In the genomic region with DNA sequence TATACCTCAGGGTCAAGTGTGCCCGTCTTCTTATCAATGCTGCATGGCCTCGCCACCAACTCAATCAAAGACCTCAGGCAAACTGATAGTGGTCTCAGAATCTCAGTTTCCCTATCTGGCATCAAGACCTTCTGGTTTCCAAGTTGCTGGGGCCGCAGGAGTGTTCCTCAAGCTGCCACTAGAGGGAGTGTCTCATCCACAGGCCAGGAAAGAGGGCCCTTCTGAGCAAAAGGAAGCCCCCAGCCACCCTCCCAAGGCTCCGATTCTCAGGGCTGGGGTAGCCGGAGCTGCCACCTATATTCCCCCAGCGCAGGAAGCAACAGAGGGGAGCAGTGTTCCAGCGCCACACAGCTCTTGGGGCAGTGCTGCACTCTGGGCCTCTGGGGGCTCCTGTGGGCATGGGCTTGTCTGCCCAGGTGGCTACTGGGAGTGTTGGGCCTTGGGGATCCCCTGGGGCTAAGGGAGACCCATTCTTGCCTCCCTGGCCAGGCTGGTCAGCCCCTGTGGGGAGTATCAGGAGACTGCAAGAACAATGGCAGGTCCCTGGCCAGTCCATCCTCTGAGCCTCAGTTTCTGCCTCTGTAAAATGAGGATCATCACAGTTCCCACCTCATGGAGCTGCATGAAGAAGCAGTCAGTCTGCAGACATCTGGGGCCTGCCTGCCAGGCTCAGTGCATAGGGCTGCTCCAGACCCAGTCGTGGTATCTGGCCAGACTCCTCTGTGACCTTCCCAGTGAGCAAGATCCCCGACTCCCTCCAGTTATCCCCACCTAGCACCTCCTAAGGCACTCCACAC, we compare ENCODE assay signal across 9 cellular contexts. TPM values are rescaled to one million over a fixed set of nuclear protein-coding genes. Genes with fewer than 3 reads are reported as not detected.
DNase-seq lines count a peak whose midpoint lies in the region; ATAC-seq and TF ChIP-seq lines count a peak whose summit lies in the region.
"Had no signal": no experiment of that assay in that cellular context is flagged by ENCODE, and none has a peak within 500 bp of the region (broad histone marks: within the 10 kb centered on the region; RNA-seq: fewer than 3 reads in every experiment).

No MANE protein-coding gene starts in this region.

- peak; percentile 58 for ATAC-seq in activated CD8-positive, alpha-beta memory T cell treated with anti-CD3 and anti-CD28 coated beads, Interleukin-2, amount 10 ng/mL, durations not matched to agents 7 days and 5 days

- H3K36me3 ChIP-seq in endodermal cell (ENCODE audit: control insufficient read depth, insufficient read depth, low read length), result no peaks in the 10 kb centered on the region

- H3K27ac ChIP-seq in endodermal cell (ENCODE audit: low read depth, low read length), result peak overlapping the region; percentile 17
- H3K27ac ChIP-seq: epithelial cell of prostate had no signal

- 18 to 42% methylated on average over 5 to 9 of the region's 9 CpGs for WGBS in endodermal cell (ENCODE audit: insufficient coverage in 1 of 2, insufficient read length in 1 of 2), 2 experiments

- H3K4me1 ChIP-seq in endodermal cell (ENCODE audit: control insufficient read depth, insufficient read depth, low read length), result no peaks in the 10 kb centered on the region

- H3K27ac Mint-ChIP-seq in activated CD8-positive, alpha-beta memory T cell treated with anti-CD3 and anti-CD28 coated beads, Interleukin-2, amount 10 ng/mL, durations not matched to agents 7 days and 5 days, result no peak overlapping the region
- no peak overlapping the region for H3K27ac Mint-ChIP-seq in endodermal cell
- no peak overlapping the region for H3K27ac Mint-ChIP-seq in nephron

- no peak overlapping the region for H3K4me3 ChIP-seq in endodermal cell (ENCODE audit: low read length)

- H3K9ac ChIP-seq in endodermal cell (ENCODE audit: extremely low read depth, low read length, poor library complexity, severe bottlenecking), result no peak overlapping the region

- H3K9me3 Mint-ChIP-seq in activated CD8-positive, alpha-beta memory T cell treated with anti-CD3 and anti-CD28 coated beads, Interleukin-2, amount 10 ng/mL, durations not matched to agents 7 days and 5 days (ENCODE audit: low read depth), result no peaks in the 10 kb centered on the region
- H3K9me3 Mint-ChIP-seq in endodermal cell, result no peaks in the 10 kb centered on the region
- no peaks in the 10 kb centered on the region for H3K9me3 Mint-ChIP-seq in nephron

- no peaks in the 10 kb centered on the region for H3K27me3 ChIP-seq in endodermal cell (ENCODE audit: control insufficient read depth, insufficient read depth, low read length, poor library complexity, severe bottlenecking)

- peaks cover 3% of the 10 kb centered on the region for H3K27me3 Mint-ChIP-seq in activated CD8-positive, alpha-beta memory T cell treated with anti-CD3 and anti-CD28 coated beads, Interleukin-2, amount 10 ng/mL, durations not matched to agents 7 days and 5 days
- no peaks in the 10 kb centered on the region for H3K27me3 Mint-ChIP-seq in endodermal cell (ENCODE audit: insufficient read depth)
- peaks cover 9% of the 10 kb centered on the region for H3K27me3 Mint-ChIP-seq in nephron (ENCODE audit: low read depth)

- H3K4me1 Mint-ChIP-seq in activated CD8-positive, alpha-beta memory T cell treated with anti-CD3 and anti-CD28 coated beads, Interleukin-2, amount 10 ng/mL, durations not matched to agents 7 days and 5 days, result no peaks in the 10 kb centered on the region
- H3K4me1 Mint-ChIP-seq in endodermal cell (peaks cover 1% of the 10 kb centered on the region), nephron (no peaks in the 10 kb centered on the region)

- DNase-seq in NCI-H2171 treated with DMSO at 0.1 percent for 48 hours (lab: John Stamatoyannopoulos, UW) (peak; percentile 30), NCI-H2171 (lab: John Stamatoyannopoulos, UW) (no peak), NCI-H2227 treated with DMSO at 0.1 percent for 48 hours (lab: John Stamatoyannopoulos, UW) (peak; percentile 4), endodermal cell (peak; percentile 91), superior temporal gyrus (ENCODE audit: extremely low spot score) (peak; percentile 63), OCI-M2 (lab: John Stamatoyannopoulos, UW; ENCODE audit: unreplicated experiment) (no peak)
- peak; percentile 60 for DNase-seq in activated CD8-positive, alpha-beta memory T cell treated with anti-CD3 and anti-CD28 coated beads, Interleukin-2, amount 10 ng/mL, durations not matched to agents 7 days and 5 days

- TF ChIP-seq CTCF in endodermal cell (conservative IDR thresholded peaks at IDR 0.05) (peak; percentile 95), nephron (IDR thresholded peaks at IDR 0.05; ENCODE audit: unreplicated experiment in 3 of 3) (peak; percentile 85 to 90 (median 89))

- CTCF ChIA-PET in activated CD8-positive, alpha-beta memory T cell treated with anti-CD3 and anti-CD28 coated beads, Interleukin-2, amount 10 ng/mL, durations not matched to agents 7 days and 5 days (lab: Charles Lee), result interaction anchor here (0.8 to 3.2 kb wide), 10 partner anchors 10 to 431 kb away, joined by 3 to 26 read pairs (median 4); partner anchors contain the start of gene SEC13

- no peaks in the 10 kb centered on the region for H3K9me3 ChIP-seq in endodermal cell (ENCODE audit: control insufficient read depth, low read length)

- H3K4me3 Mint-ChIP-seq in activated CD8-positive, alpha-beta memory T cell treated with anti-CD3 and anti-CD28 coated beads, Interleukin-2, amount 10 ng/mL, durations not matched to agents 7 days and 5 days, result no peak overlapping the region
- no peak overlapping the region for H3K4me3 Mint-ChIP-seq in endodermal cell
- no peak overlapping the region for H3K4me3 Mint-ChIP-seq in nephron

- H3K36me3 Mint-ChIP-seq in activated CD8-positive, alpha-beta memory T cell treated with anti-CD3 and anti-CD28 coated beads, Interleukin-2, amount 10 ng/mL, durations not matched to agents 7 days and 5 days, result no peaks in the 10 kb centered on the region
- H3K36me3 Mint-ChIP-seq in endodermal cell (ENCODE audit: low read depth), result no peaks in the 10 kb centered on the region
- H3K36me3 Mint-ChIP-seq in nephron (ENCODE audit: low read depth), result no peaks in the 10 kb centered on the region

RNA-seq across cellular contexts. Expression of gene SEC13, which starts 23.4 kb away (rescaled TPM):
- 100 to 1,000 TPM in 1 of 2 experiments, 10 to 100 TPM in 1; 87.2 to 101 TPM for total RNA-seq in activated CD8-positive, alpha-beta memory T cell treated with anti-CD3 and anti-CD28 coated beads, Interleukin-2, amount 10 ng/mL, durations not matched to agents 7 days and 5 days
- 100 to 1,000 TPM; 140 to 142 TPM for total RNA-seq in endodermal cell
- polyA plus RNA-seq in endodermal cell (2013, experiment 1 of 2), result 118 TPM
- polyA plus RNA-seq in endodermal cell (2013, experiment 2 of 2), result 117 TPM

RNA-seq across cellular contexts. Expression of gene GHRL, which starts 51.6 kb away (rescaled TPM):
- total RNA-seq in activated CD8-positive, alpha-beta memory T cell treated with anti-CD3 and anti-CD28 coated beads, Interleukin-2, amount 10 ng/mL, durations not matched to agents 7 days and 5 days, result under 1 TPM in 1 of 2 experiments, not detected in 1; 0.77 TPM
- not detected for total RNA-seq in endodermal cell
- 0.36 TPM for polyA plus RNA-seq in endodermal cell (2013, experiment 1 of 2)
- polyA plus RNA-seq in endodermal cell (2013, experiment 2 of 2), result not detected

Comparison
In these comparisons a context has a peak if more than half of its experiments do, and no peak if none do; other contexts are left out.
1. DNase-seq: peak in NCI-H2171 treated with DMSO at 0.1 percent for 48 hours (single experiment), NCI-H2227 treated with DMSO at 0.1 percent for 48 hours (single experiment), activated CD8-positive, alpha-beta memory T cell treated with anti-CD3 and anti-CD28 coated beads, Interleukin-2, amount 10 ng/mL, durations not matched to agents 7 days and 5 days (single experiment), endodermal cell (single experiment) and superior temporal gyrus (single experiment); none in NCI-H2171 (single experiment) and OCI-M2 (single experiment).